In the genomic region with DNA sequence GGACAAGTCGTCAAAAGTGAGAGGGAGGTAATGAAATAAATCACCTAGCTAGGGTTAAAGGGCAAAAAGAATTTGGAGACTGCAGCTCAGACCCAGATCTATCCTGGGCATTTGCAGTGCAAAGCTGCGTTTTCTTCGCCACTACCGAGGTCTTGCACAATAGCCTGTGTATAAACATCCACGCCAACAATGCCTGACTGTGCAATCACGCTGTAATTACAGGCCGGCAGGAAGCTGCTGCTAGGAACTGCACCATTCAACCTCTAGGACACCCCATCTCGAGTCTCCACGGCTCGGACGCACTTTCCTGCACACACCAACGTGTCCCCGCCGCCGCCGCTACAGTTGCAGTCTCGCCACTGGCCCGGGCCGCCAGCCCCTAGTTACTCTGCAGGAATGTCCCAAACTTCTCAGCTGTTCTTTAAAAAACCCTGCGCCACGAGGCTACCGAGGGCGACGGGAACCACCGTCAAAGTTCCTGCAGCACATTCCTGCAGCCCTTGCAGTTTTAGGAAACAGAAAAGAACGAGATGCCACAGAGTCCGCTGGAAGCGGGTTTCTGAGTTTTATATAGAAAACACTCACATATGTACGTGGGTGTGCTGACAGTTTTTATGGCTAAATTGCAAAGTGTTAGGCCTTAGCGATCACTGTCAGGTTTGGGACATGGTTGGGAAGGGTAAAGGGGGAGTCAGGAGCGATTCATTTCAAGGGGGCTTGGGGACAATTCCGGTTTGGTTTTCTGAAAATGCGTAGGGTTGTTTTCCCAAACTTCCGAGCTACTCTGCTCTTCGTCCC, we compare ENCODE assay signal across 8 cellular contexts.
DNase-seq lines count a peak whose midpoint lies in the region; ATAC-seq and TF ChIP-seq lines count a peak whose summit lies in the region.

No MANE protein-coding gene starts in this region.

- peaks cover 8 to 67% (median 29%) of the 10 kb centered on the region in 4 donors for H3K4me1 ChIP-seq in Peyer's patch
- peaks cover 30% of the 10 kb centered on the region for H3K4me1 ChIP-seq in thymus (ENCODE audit: control insufficient read depth, insufficient read depth, low read length)

- no peak for ATAC-seq in HG03565 (IDR thresholded peaks at IDR 0.05; ENCODE audit: unreplicated experiment)

- peak; percentile 55 for TF ChIP-seq CTCF in HFFc6 (IDR thresholded peaks at IDR 0.05)
- TF ChIP-seq CTCF in Peyer's patch (IDR thresholded peaks at IDR 0.05), result peak; percentile 11 to 70 (median 50)
- TF ChIP-seq CTCF in fibroblast of the aortic adventitia (IDR thresholded peaks at IDR 0.05; ENCODE audit: insufficient read depth, low read length), result peak; percentile 46
- peak in 2 of 3 experiments; percentile 21 to 24 for TF ChIP-seq CTCF in nephron (IDR thresholded peaks at IDR 0.05; ENCODE audit: unreplicated experiment in 3 of 3)

- H3K4me3 Mint-ChIP-seq in HFFc6, result peak overlapping the region; percentile 93
- H3K4me3 Mint-ChIP-seq in nephron, result peak overlapping the region; percentile 89 to 95 (median 91)

- H3K4me1 Mint-ChIP-seq in HFFc6 (ENCODE audit: low read depth), result peaks cover 76% of the 10 kb centered on the region
- peaks cover 77% of the 10 kb centered on the region for H3K4me1 Mint-ChIP-seq in nephron

- DNase-seq in DMS 273 treated with DMSO at 0.1 percent for 48 hours (lab: John Stamatoyannopoulos, UW) (peak; percentile 29), HFFc6 (peak; percentile 94), Peyer's patch (peak; percentile 84 to 93 (median 88)), fibroblast of the aortic adventitia (ENCODE audit: low read depth) (peak; percentile 96)
- DNase-seq in activated effector memory CD4-positive, alpha-beta T cell treated with Interleukin-2 at 50 U/mL for 16 hours, result peak; percentile 61

- H3K27me3 ChIP-seq in Peyer's patch (no peaks in the 10 kb centered on the region), thymus (ENCODE audit: control insufficient read depth, insufficient read depth) (no peaks in the 10 kb centered on the region)

- H3K36me3 Mint-ChIP-seq in HFFc6 (ENCODE audit: low read depth) (peaks cover 5% of the 10 kb centered on the region), nephron (ENCODE audit: low read depth) (no peaks in the 10 kb centered on the region)

- peak; percentile 91 to 94 for TF ChIP-seq POLR2A in Peyer's patch (IDR thresholded peaks at IDR 0.05)

- H3K9me3 ChIP-seq in Peyer's patch (no peaks in the 10 kb centered on the region), thymus (ENCODE audit: control insufficient read depth) (no peaks in the 10 kb centered on the region)

- H3K27ac Mint-ChIP-seq in HFFc6 (peak overlapping the region; percentile 99), nephron (peak overlapping the region; percentile 97 to 99 (median 98))

- H3K27me3 Mint-ChIP-seq in HFFc6 (ENCODE audit: insufficient read depth), result peaks cover 7% of the 10 kb centered on the region
- no peaks in the 10 kb centered on the region for H3K27me3 Mint-ChIP-seq in nephron (ENCODE audit: low read depth)

- H3K27ac ChIP-seq in Peyer's patch (peak overlapping the region; percentile 95 to 99 (median 98)), thymus (ENCODE audit: low read depth) (peak overlapping the region; percentile 99)

- H3K4me3 ChIP-seq in Peyer's patch (peak overlapping the region; percentile 73 to 96 (median 84)), fibroblast of the aortic adventitia (ENCODE audit: low read depth, low read length) (peak overlapping the region; percentile 75), thymus (ENCODE audit: low read length) (peak overlapping the region; percentile 99)

- H3K9me3 Mint-ChIP-seq in HFFc6 (no peaks in the 10 kb centered on the region), nephron (no peaks in the 10 kb centered on the region)

- H3K36me3 ChIP-seq in Peyer's patch, result peaks cover 0 to 4% (median 0%) of the 10 kb centered on the region in 3 donors
- no peaks in the 10 kb centered on the region for H3K36me3 ChIP-seq in thymus (ENCODE audit: control insufficient read depth, insufficient read depth)

- WGBS in thymus, result 3% methylated on average over 35 of the region's 35 CpGs

Comparison
In these comparisons a context has a peak if more than half of its experiments do, and no peak if none do; other contexts are left out.
1. DNase-seq: peak in every context shown above with its lines; median percentile 96 in fibroblast of the aortic adventitia; 94 in HFFc6; 88 in Peyer's patch; 61 in activated effector memory CD4-positive, alpha-beta T cell treated with Interleukin-2 at 50 U/mL for 16 hours; 29 in DMS 273 treated with DMSO at 0.1 percent for 48 hours.